Comparison of ENCODE assay signal across 10 cellular contexts in genomic region chr19:4376245-4376990, GRCh38. TPM values are rescaled to one million over a fixed set of nuclear protein-coding genes. Genes with fewer than 3 reads are reported as not detected.
DNase-seq lines count a peak whose midpoint lies in the region; TF ChIP-seq lines count a peak whose summit lies in the region.
"Had no signal": no experiment of that assay in that cellular context is flagged by ENCODE, and none has a peak within 500 bp of the region (broad histone marks: within the 10 kb centered on the region; RNA-seq: fewer than 3 reads in every experiment).

No MANE protein-coding gene starts in this region.

- TF ChIP-seq CTCF in Calu3 (IDR thresholded peaks at IDR 0.05; ENCODE audit: unreplicated experiment), result no peak

- no peaks in the 10 kb centered on the region for H3K9me3 Mint-ChIP-seq in Calu3 (ENCODE audit: low read depth, unreplicated experiment)
- no peaks in the 10 kb centered on the region for H3K9me3 Mint-ChIP-seq in dendritic cell treated with granulocyte-macrophage colony-stimulating factor and Interleukin-4, amounts not matched to agents 40 ng/mL and 50 ng/mL, for 4 days

- peak overlapping the region; percentile 14 for H3K4me2 ChIP-seq in trophoblast cell (ENCODE audit: low read length)

- H3K36me3 Mint-ChIP-seq in Calu3 (ENCODE audit: insufficient read depth, unreplicated experiment), result peaks cover 24% of the 10 kb centered on the region
- H3K36me3 Mint-ChIP-seq in dendritic cell treated with granulocyte-macrophage colony-stimulating factor and Interleukin-4, amounts not matched to agents 40 ng/mL and 50 ng/mL, for 4 days (ENCODE audit: low read depth), result peaks cover 68% of the 10 kb centered on the region

- intact Hi-C loops in Calu3 (cut with micrococcal nuclease; ENCODE audit: unreplicated experiment), result no loop called here
- intact Hi-C loops in dendritic cell treated with granulocyte-macrophage colony-stimulating factor and Interleukin-4, amounts not matched to agents 40 ng/mL and 50 ng/mL, for 4 days (cut with micrococcal nuclease), result no loop called here

- peaks cover 26% of the 10 kb centered on the region for H3K79me2 ChIP-seq in trophoblast cell (ENCODE audit: control insufficient read depth, insufficient read depth, low read length, poor library complexity)

- CTCF ChIA-PET in Calu3 (lab: Charles Lee), result interaction anchor here (0.6 to 2.6 kb wide), 7 partner anchors 12 to 67 kb away, joined by 3 to 8 read pairs (median 5); partner anchors contain the start of genes CHAF1A and SH3GL1

- H2AK5ac ChIP-seq in trophoblast cell (ENCODE audit: low read length), result no peak overlapping the region

- no peak overlapping the region for H3K14ac ChIP-seq in trophoblast cell (ENCODE audit: low read length)

- peak overlapping the region; percentile 38 for H4K91ac ChIP-seq in trophoblast cell (ENCODE audit: low read depth, low read length)

- H3K27ac Mint-ChIP-seq in Calu3 (ENCODE audit: unreplicated experiment), result peak overlapping the region; percentile 29
- peak overlapping the region; percentile 91 for H3K27ac Mint-ChIP-seq in dendritic cell treated with granulocyte-macrophage colony-stimulating factor and Interleukin-4, amounts not matched to agents 40 ng/mL and 50 ng/mL, for 4 days

- H4K12ac ChIP-seq in trophoblast cell (ENCODE audit: low read depth, low read length), result no peak overlapping the region

- no peak overlapping the region for H2AFZ ChIP-seq in trophoblast cell (ENCODE audit: insufficient read depth, low read length, poor library complexity)

- no peak overlapping the region for H3K23ac ChIP-seq in trophoblast cell (ENCODE audit: low read length)

- H3K4me1 ChIP-seq in trophoblast cell (ENCODE audit: control insufficient read depth in 1 of 2, insufficient read depth in 2 of 2, low read length in 2 of 2), result peaks cover 50 to 53% of the 10 kb centered on the region in 2 experiments

- H3K4me1 Mint-ChIP-seq in Calu3 (ENCODE audit: low read depth, unreplicated experiment), result peaks cover 48% of the 10 kb centered on the region
- H3K4me1 Mint-ChIP-seq in dendritic cell treated with granulocyte-macrophage colony-stimulating factor and Interleukin-4, amounts not matched to agents 40 ng/mL and 50 ng/mL, for 4 days (ENCODE audit: low read depth), result peaks cover 98% of the 10 kb centered on the region

- peak overlapping the region; percentile 42 for H3K4me3 Mint-ChIP-seq in Calu3 (ENCODE audit: low read depth, unreplicated experiment)
- H3K4me3 Mint-ChIP-seq in dendritic cell treated with granulocyte-macrophage colony-stimulating factor and Interleukin-4, amounts not matched to agents 40 ng/mL and 50 ng/mL, for 4 days, result peak overlapping the region; percentile 37

- H3K27me3 Mint-ChIP-seq in Calu3 (ENCODE audit: unreplicated experiment), result no peaks in the 10 kb centered on the region
- H3K27me3 Mint-ChIP-seq in dendritic cell treated with granulocyte-macrophage colony-stimulating factor and Interleukin-4, amounts not matched to agents 40 ng/mL and 50 ng/mL, for 4 days, result no peaks in the 10 kb centered on the region

- H3K36me3 ChIP-seq in trophoblast cell (ENCODE audit: control insufficient read depth in 1 of 2, insufficient read depth in 2 of 2, low read length in 2 of 2), result peaks cover 12 to 23% of the 10 kb centered on the region in 2 experiments

- H3K27me3 ChIP-seq in trophoblast cell (ENCODE audit: insufficient read depth, low read length), result no peaks in the 10 kb centered on the region

- H4K8ac ChIP-seq in trophoblast cell (ENCODE audit: low read depth, low read length), result peak overlapping the region; percentile 11

- DNase-seq in Calu3 (peak; percentile 40), LoVo (ENCODE audit: low spot score) (peak; percentile 65), trophoblast cell (no peak), NCI-H1417 treated with DMSO at 0.1 percent for 48 hours (lab: John Stamatoyannopoulos, UW) (no peak), inferior parietal cortex (ENCODE audit: extremely low spot score) (no peak), NK-92 (lab: John Stamatoyannopoulos, UW; ENCODE audit: unreplicated experiment) (no peak), cortex of kidney (lab: John Stamatoyannopoulos, UW) (no peak)
- DNase-seq: activated CD4-positive, alpha-beta T cell treated with anti-CD3 and anti-CD28 coated beads for 48 hours; NCI-H1436 treated with DMSO at 0.1 percent for 48 hours had no signal

- H3K18ac ChIP-seq in trophoblast cell (ENCODE audit: low read length), result peak overlapping the region; percentile 54

- no peak overlapping the region for H2BK5ac ChIP-seq in trophoblast cell (ENCODE audit: low read depth, low read length, poor library complexity)

- peak overlapping the region; percentile 35 for H2BK12ac ChIP-seq in trophoblast cell (ENCODE audit: low read length)

- no peak overlapping the region for H3K4me3 ChIP-seq in trophoblast cell (ENCODE audit: low read depth, low read length)

- no TSS peak for BruUV-seq in Calu3 (replicated peaks; lab: Mats Ljungman, UMichigan)

- H3K9ac ChIP-seq in trophoblast cell (ENCODE audit: low read length), result no peak overlapping the region

- H3K79me1 ChIP-seq in trophoblast cell (ENCODE audit: low read length), result peaks cover 34% of the 10 kb centered on the region

- WGBS in trophoblast cell (ENCODE audit: extremely low coverage, insufficient coverage, insufficient read length), result no CpG with 5 or more reads among the region's 21 CpGs

- no peak overlapping the region for H3K4ac ChIP-seq in trophoblast cell (ENCODE audit: low read depth, low read length)

- H3K27ac ChIP-seq in trophoblast cell (ENCODE audit: low read depth, low read length), result peak overlapping the region; percentile 81

- peaks cover 3% of the 10 kb centered on the region for H3K9me3 ChIP-seq in trophoblast cell (ENCODE audit: insufficient read depth, low read depth, low read length)

- H2BK120ac ChIP-seq in trophoblast cell (ENCODE audit: insufficient read depth, low read length, poor library complexity), result peak overlapping the region; percentile 44

RNA-seq across cellular contexts. Expression of gene SH3GL1, which starts 23.9 kb away (rescaled TPM):
- 40.7 and 42.0 TPM in 2 replicates for total RNA-seq in Calu3 (2022)
- polyA plus RNA-seq in trophoblast cell (2013), result 134 and 142 TPM in 2 replicates

RNA-seq across cellular contexts. Expression of gene CHAF1A, which starts 26.0 kb away (rescaled TPM):
- total RNA-seq in Calu3 (2022), result 37.2 and 43.3 TPM in 2 replicates
- polyA plus RNA-seq in trophoblast cell (2013), result 27.6 and 28.9 TPM in 2 replicates

RNA-seq across cellular contexts. Expression of gene MPND, which starts 33.1 kb away (rescaled TPM):
- total RNA-seq in Calu3 (2022), result 15.3 and 21.1 TPM in 2 replicates
- polyA plus RNA-seq in trophoblast cell (2013), result 13.8 and 15.3 TPM in 2 replicates

RNA-seq across cellular contexts. Expression of gene STAP2, which starts 37.8 kb away (rescaled TPM):
- 28.7 and 30.5 TPM in 2 replicates for total RNA-seq in Calu3 (2022)
- 41.8 and 46.1 TPM in 2 replicates for polyA plus RNA-seq in trophoblast cell (2013)

Comparison
In these comparisons a context has a peak if more than half of its experiments do, and no peak if none do; other contexts are left out.
1. DNase-seq: peak in Calu3 (single experiment) and LoVo (single experiment); none in trophoblast cell (0 of 2), NCI-H1417 treated with DMSO at 0.1 percent for 48 hours (single experiment), inferior parietal cortex (single experiment), NK-92 (single experiment) and cortex of kidney (single experiment).